In the genomic region with DNA sequence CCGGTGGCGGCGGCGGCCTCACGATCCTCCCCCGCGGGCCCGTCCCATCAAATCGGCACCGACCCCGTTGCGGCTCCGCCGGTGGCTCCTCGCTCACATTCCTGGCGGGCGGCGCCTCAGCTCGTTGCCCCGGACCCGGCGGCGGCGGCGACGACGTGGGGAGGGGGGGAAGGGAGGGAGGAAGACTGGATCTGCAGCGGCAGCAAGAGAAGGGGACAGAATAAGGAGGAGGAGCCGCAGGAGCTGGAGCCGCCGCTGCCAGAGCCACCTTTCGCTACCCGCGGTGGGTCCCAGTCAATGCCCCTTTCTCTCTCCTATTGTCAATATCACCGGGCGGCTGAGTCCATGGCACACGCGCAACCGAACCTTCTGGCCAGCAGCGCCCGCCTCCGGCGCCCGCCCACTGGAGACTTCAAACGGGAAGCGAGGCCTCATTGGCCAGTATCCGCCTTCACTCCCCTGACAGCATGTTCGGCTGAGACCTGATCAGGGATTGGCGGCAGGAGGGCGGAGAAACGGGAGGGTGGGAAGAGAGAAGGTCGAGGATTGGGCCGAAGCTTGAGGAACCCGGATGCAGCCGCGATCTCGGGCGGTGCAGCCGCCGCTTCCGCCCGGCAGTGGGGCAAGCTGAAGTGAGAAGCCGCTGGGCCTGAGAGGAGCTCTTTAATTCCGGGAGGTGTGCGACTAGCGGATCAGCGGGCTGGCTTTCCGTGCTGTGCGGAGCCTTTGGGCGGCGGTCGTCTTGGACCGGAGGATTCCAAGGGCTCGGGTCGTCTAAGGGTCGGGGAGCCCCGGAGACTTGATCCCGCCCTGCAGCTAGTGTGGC, we compare ENCODE assay signal across 1 cellular context.
TF ChIP-seq lines count a peak whose summit lies in the region.

TSS of gene PPP2R5E (minus strand) at position 378 of the 826 bp plus-strand sequence. CDS start 3,692 bp downstream, outside the sequence.

TF ChIP-seq in liver, 16 proteins besides CTCF, POLR2A, EP300 and RAD21 (continued from another document):
- TF ChIP-seq SP1 (IDR thresholded peaks at IDR 0.05) (peak; percentile 99), JUND (IDR thresholded peaks at IDR 0.05) (peak in 1 of 2 donors; percentile 20), FOXA1 (IDR thresholded peaks at IDR 0.05) (peak; percentile 56), HNF4G (IDR thresholded peaks at IDR 0.05) (no peak)
